9 cellular contexts compared by ENCODE assay signal in the genomic region with DNA sequence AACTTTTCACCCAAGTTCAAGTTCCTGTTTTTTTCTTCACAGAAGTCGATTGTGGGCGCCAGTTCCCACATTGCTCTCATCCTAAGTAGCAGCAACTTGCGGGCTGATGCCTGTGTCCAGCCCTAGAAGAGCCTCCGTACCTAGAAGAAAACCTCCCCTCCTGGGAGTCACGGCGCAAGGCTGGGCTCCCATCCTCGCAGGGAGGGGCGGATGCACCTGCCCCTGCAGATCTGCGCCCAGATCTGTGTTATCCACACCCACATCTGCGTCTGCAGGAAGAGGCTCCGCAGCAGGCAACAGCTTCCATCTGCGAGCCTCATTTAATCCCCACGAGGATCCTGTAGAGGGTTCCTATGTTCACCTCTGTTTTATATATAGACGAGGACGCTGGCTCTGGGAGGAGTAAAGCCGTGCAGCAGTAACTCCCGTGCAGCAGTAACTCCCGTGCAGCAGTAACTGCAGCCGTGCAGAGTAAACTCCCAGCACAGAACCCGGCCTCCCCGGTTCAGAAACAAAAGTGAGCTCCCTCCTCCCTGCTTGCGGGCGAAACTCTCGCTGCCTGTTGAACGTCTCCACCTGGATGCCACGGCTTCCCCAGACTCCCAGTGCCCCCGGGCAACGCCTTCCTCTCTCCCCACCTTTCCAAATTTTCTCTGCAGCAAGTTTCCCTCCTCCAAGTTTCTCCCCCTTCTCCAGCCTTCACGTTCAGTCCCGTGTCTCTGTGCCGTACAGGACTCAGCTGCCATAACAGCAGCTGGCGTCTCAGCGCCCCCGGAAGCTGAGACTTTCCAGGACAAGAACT. TPM values are rescaled to one million over a fixed set of nuclear protein-coding genes. Genes with fewer than 3 reads are reported as not detected.
DNase-seq lines count a peak whose midpoint lies in the region; ATAC-seq, FAIRE-seq and TF ChIP-seq lines count a peak whose summit lies in the region.
"Had no signal": no experiment of that assay in that cellular context is flagged by ENCODE, and none has a peak within 500 bp of the region (broad histone marks: within the 10 kb centered on the region; RNA-seq: fewer than 3 reads in every experiment).

No MANE protein-coding gene starts in this region.

- peaks cover 52% of the 10 kb centered on the region for H3K27me3 Mint-ChIP-seq in activated naive CD4-positive, alpha-beta T cell treated with anti-CD3 and anti-CD28 coated beads, Interleukin-2, amount 10 ng/mL, durations not matched to agents 7 days and 5 days
- H3K27me3 Mint-ChIP-seq in type B pancreatic cell = peaks cover 48% of the 10 kb centered on the region

- ATAC-seq in lower lobe of right lung = peak; percentile 45 to 50

- peak overlapping the region; percentile 73 for H3K4me3 Mint-ChIP-seq in activated naive CD4-positive, alpha-beta T cell treated with anti-CD3 and anti-CD28 coated beads, Interleukin-2, amount 10 ng/mL, durations not matched to agents 7 days and 5 days
- H3K4me3 Mint-ChIP-seq in type B pancreatic cell = peak overlapping the region; percentile 7

- no peaks in the 10 kb centered on the region for H4K20me1 ChIP-seq in OCI-LY3 (ENCODE audit: insufficient read depth, low read length)

- H3K9ac ChIP-seq in OCI-LY3 (ENCODE audit: low read length) = no peak overlapping the region

- DNase-seq in GM12892 (ENCODE audit: insufficient read length) (peak; percentile 23), lower lobe of right lung (peak; percentile 69), type B pancreatic cell (ENCODE audit: extremely low spot score, unreplicated experiment) (no peak), NCI-H1694 (lab: John Stamatoyannopoulos, UW) (no peak), AG08395 (ENCODE audit: low spot score) (no peak), NCI-H187 (lab: John Stamatoyannopoulos, UW) (no peak)
- peak; percentile 71 for DNase-seq in activated naive CD4-positive, alpha-beta T cell treated with anti-CD3 and anti-CD28 coated beads, Interleukin-2, amount 10 ng/mL, durations not matched to agents 7 days and 5 days

- no peak for TF ChIP-seq CTCF in OCI-LY3 (IDR thresholded peaks at IDR 0.05; ENCODE audit: low read depth, low read length)
- TF ChIP-seq CTCF in lower lobe of right lung (IDR thresholded peaks at IDR 0.05) = no peak
- TF ChIP-seq CTCF in type B pancreatic cell (conservative IDR thresholded peaks at IDR 0.05) = no peak

- H3K4me1 ChIP-seq in OCI-LY3 (ENCODE audit: low read length) (peaks cover 23% of the 10 kb centered on the region), lower lobe of right lung (peaks cover 32% of the 10 kb centered on the region)

- no peak for TF ChIP-seq POLR2A in GM12892 (IDR thresholded peaks at IDR 0.05; ENCODE audit: low read depth, low read length)

- peaks cover 58% of the 10 kb centered on the region for H3K4me1 Mint-ChIP-seq in activated naive CD4-positive, alpha-beta T cell treated with anti-CD3 and anti-CD28 coated beads, Interleukin-2, amount 10 ng/mL, durations not matched to agents 7 days and 5 days
- peaks cover 6% of the 10 kb centered on the region for H3K4me1 Mint-ChIP-seq in type B pancreatic cell (ENCODE audit: unreplicated experiment)

- H3K9me3 ChIP-seq in OCI-LY3 (ENCODE audit: insufficient read depth, low read length) (no peaks in the 10 kb centered on the region), lower lobe of right lung (no peaks in the 10 kb centered on the region)

- peak overlapping the region; percentile 90 for H3K27ac Mint-ChIP-seq in activated naive CD4-positive, alpha-beta T cell treated with anti-CD3 and anti-CD28 coated beads, Interleukin-2, amount 10 ng/mL, durations not matched to agents 7 days and 5 days
- no peak overlapping the region for H3K27ac Mint-ChIP-seq in type B pancreatic cell

- peaks cover 1% of the 10 kb centered on the region for H3K9me3 Mint-ChIP-seq in activated naive CD4-positive, alpha-beta T cell treated with anti-CD3 and anti-CD28 coated beads, Interleukin-2, amount 10 ng/mL, durations not matched to agents 7 days and 5 days
- no peaks in the 10 kb centered on the region for H3K9me3 Mint-ChIP-seq in type B pancreatic cell

- FAIRE-seq in GM12892 (lab: Jason Lieb, UNC) = no peak
- FAIRE-seq: islet of Langerhans had no signal

- CTCF ChIA-PET in activated naive CD4-positive, alpha-beta T cell treated with anti-CD3 and anti-CD28 coated beads, Interleukin-2, amount 10 ng/mL, durations not matched to agents 7 days and 5 days (lab: Charles Lee) = interaction anchor here (1.0 to 5.0 kb wide), 11 partner anchors 9 to 64 kb away, joined by 3 to 128 read pairs (median 4); partner anchors contain the start of gene LAIR1

- H3K36me3 ChIP-seq in OCI-LY3 (replicated peaks; ENCODE audit: low read depth, low read length) (no peaks in the 10 kb centered on the region), lower lobe of right lung (no peaks in the 10 kb centered on the region)

- H3K27me3 ChIP-seq in OCI-LY3 (ENCODE audit: low read depth, low read length) = peaks cover 52% of the 10 kb centered on the region
- H3K27me3 ChIP-seq in lower lobe of right lung (ENCODE audit: low read depth) = peaks cover 40% of the 10 kb centered on the region

- no peaks in the 10 kb centered on the region for H3K36me3 Mint-ChIP-seq in activated naive CD4-positive, alpha-beta T cell treated with anti-CD3 and anti-CD28 coated beads, Interleukin-2, amount 10 ng/mL, durations not matched to agents 7 days and 5 days
- no peaks in the 10 kb centered on the region for H3K36me3 Mint-ChIP-seq in type B pancreatic cell

- 0 out of 2 replicates have a peak overlapping the region, but pooled peaks have one; percentile 44 for H2AFZ ChIP-seq in OCI-LY3 (ENCODE audit: low read depth, low read length)

- H3K79me2 ChIP-seq in OCI-LY3 (ENCODE audit: low read length) = no peaks in the 10 kb centered on the region

- H3K4me2 ChIP-seq in OCI-LY3 (ENCODE audit: low read length) = peak overlapping the region; percentile 79

- intact Hi-C loops in lower lobe of right lung (cut with DNase I) = no loop called here

- peak overlapping the region; percentile 66 for H3K4me3 ChIP-seq in OCI-LY3 (ENCODE audit: low read length)
- peak overlapping the region; percentile 49 for H3K4me3 ChIP-seq in lower lobe of right lung

- H3K27ac ChIP-seq in OCI-LY3 (ENCODE audit: low read length) (no peak overlapping the region), lower lobe of right lung (peak overlapping the region; percentile 66)

RNA-seq across cellular contexts. Expression of gene LAIR1, which starts 23.5 kb away (rescaled TPM):
- 0.32 TPM for polyA plus RNA-seq in GM12892 (2012; ENCODE audit: missing spikeins)
- 176 TPM for total RNA-seq in lower lobe of right lung
- not detected in 2 replicates for total RNA-seq in type B pancreatic cell (ENCODE audit: low replicate concordance)

RNA-seq across cellular contexts. Expression of gene TTYH1, which starts 27.1 kb away (rescaled TPM):
- 1.5 TPM for polyA plus RNA-seq in GM12892 (2012; ENCODE audit: missing spikeins)
- total RNA-seq in lower lobe of right lung (not detected), type B pancreatic cell (ENCODE audit: low replicate concordance) (8.7 and 50.7 TPM in 2 replicates)

RNA-seq across cellular contexts. Expression of gene LILRA4, which starts 49.2 kb away (rescaled TPM):
- polyA plus RNA-seq in GM12892 (2012; ENCODE audit: missing spikeins) = 6.6 TPM
- total RNA-seq in lower lobe of right lung (6.6 TPM), type B pancreatic cell (ENCODE audit: low replicate concordance) (not detected in 2 replicates)

Comparison
In these comparisons a context has a peak if more than half of its experiments do, and no peak if none do; other contexts are left out.
1. DNase-seq: peak in GM12892 (single experiment), activated naive CD4-positive, alpha-beta T cell treated with anti-CD3 and anti-CD28 coated beads, Interleukin-2, amount 10 ng/mL, durations not matched to agents 7 days and 5 days (single experiment) and lower lobe of right lung (single experiment); none in type B pancreatic cell (single experiment), NCI-H1694 (single experiment), AG08395 (single experiment) and NCI-H187 (0 of 2).
2. RNA of gene LAIR1, which starts 23.5 kb away (total RNA-seq): 176 TPM in lower lobe of right lung (single experiment); not detected in type B pancreatic cell; every median in the first group is over 100 times any median in the second.